In the genomic region with DNA sequence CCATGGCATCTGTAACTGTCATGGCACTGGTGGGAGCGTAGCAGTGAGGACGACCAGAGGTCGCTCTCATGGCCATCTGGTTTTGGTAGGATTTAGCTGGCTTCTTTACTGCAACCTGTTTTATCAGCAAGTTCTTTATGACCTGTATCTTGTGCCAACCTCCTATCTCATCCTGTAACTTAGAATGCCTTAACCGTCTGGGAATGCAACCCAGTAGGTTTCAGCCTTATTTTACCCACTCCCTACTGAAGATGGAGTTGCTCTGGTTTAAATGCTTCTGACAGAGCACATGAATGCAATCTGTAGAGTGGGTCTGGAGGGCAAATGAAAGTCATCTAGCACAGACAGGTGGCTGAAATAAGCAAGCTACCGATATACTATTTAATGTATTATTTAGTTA, we compare ENCODE assay signal across 18 cellular contexts. TPM values are rescaled to one million over a fixed set of nuclear protein-coding genes. Genes with fewer than 3 reads are reported as not detected.
DNase-seq lines count a peak whose midpoint lies in the region; ATAC-seq, FAIRE-seq and TF ChIP-seq lines count a peak whose summit lies in the region.
"Had no signal": no experiment of that assay in that cellular context is flagged by ENCODE, and none has a peak within 500 bp of the region (broad histone marks: within the 10 kb centered on the region; RNA-seq: fewer than 3 reads in every experiment).

No MANE protein-coding gene starts in this region.

- no peaks in the 10 kb centered on the region for H4K20me1 ChIP-seq in smooth muscle cell (ENCODE audit: low read depth)

- no peaks in the 10 kb centered on the region for H3K4me1 Mint-ChIP-seq in activated T-cell treated with anti-CD3 and anti-CD28 coated beads, Interleukin-2, amount 50 U/mL, for 24 hours (ENCODE audit: low read depth)

- H3K9me3 ChIP-seq in mucosa of descending colon: no peaks in the 10 kb centered on the region
- H3K9me3 ChIP-seq in smooth muscle cell (replicated peaks; ENCODE audit: low read depth): no peaks in the 10 kb centered on the region
- H3K9me3 ChIP-seq: BE2C, HAP-1 had no signal

- H3K36me3 ChIP-seq in mucosa of descending colon (ENCODE audit: low read depth) (no peaks in the 10 kb centered on the region), smooth muscle cell (ENCODE audit: low read depth) (no peaks in the 10 kb centered on the region)
- H3K36me3 ChIP-seq: BE2C, HAP-1 had no signal

- FAIRE-seq in GM12892 (lab: Jason Lieb, UNC): peak; percentile 38
- FAIRE-seq: A204.1, D721Med had no signal

- H3K4me2 ChIP-seq in smooth muscle cell: no peak overlapping the region

- no peak overlapping the region for H3K4me3 Mint-ChIP-seq in activated T-cell treated with anti-CD3 and anti-CD28 coated beads, Interleukin-2, amount 50 U/mL, for 24 hours
- H3K4me3 Mint-ChIP-seq: CD4-positive, alpha-beta memory T cell had no signal

- H3F3A ChIP-seq in smooth muscle cell (ENCODE audit: low read depth): peaks cover 4% of the 10 kb centered on the region

- no peaks in the 10 kb centered on the region for H3K27me3 ChIP-seq in smooth muscle cell (ENCODE audit: low read depth)
- H3K27me3 ChIP-seq: BE2C had no signal

- no peak overlapping the region for H2AFZ ChIP-seq in smooth muscle cell (ENCODE audit: low read depth)

- no peak for TF ChIP-seq CTCF in mucosa of descending colon (IDR thresholded peaks at IDR 0.05)
- TF ChIP-seq CTCF in smooth muscle cell (IDR thresholded peaks at IDR 0.05; ENCODE audit: borderline replicate concordance, insufficient read depth, poor library complexity, severe bottlenecking): no peak

- no peaks in the 10 kb centered on the region for H3K79me2 ChIP-seq in smooth muscle cell (ENCODE audit: low read depth)

- H3K9ac ChIP-seq in smooth muscle cell (ENCODE audit: low read depth): no peak overlapping the region

- peaks cover 7% of the 10 kb centered on the region for H3K4me1 ChIP-seq in mucosa of descending colon (ENCODE audit: low read depth)
- no peaks in the 10 kb centered on the region for H3K4me1 ChIP-seq in smooth muscle cell (ENCODE audit: low read depth)
- H3K4me1 ChIP-seq: BE2C, HAP-1 had no signal

- 66% methylated on average over 5 of the region's 5 CpGs for WGBS in smooth muscle cell (ENCODE audit: low lambda C conversion rate)

- H3K36me3 Mint-ChIP-seq in activated T-cell treated with anti-CD3 and anti-CD28 coated beads, Interleukin-2, amount 50 U/mL, for 24 hours (ENCODE audit: low read depth): no peaks in the 10 kb centered on the region
- H3K36me3 Mint-ChIP-seq: CD4-positive, alpha-beta memory T cell had no signal

- H3K27ac Mint-ChIP-seq in activated T-cell treated with anti-CD3 and anti-CD28 coated beads, Interleukin-2, amount 50 U/mL, for 24 hours: no peak overlapping the region

- DNase-seq in GM12892 (ENCODE audit: insufficient read length) (no peak), amniotic epithelial cell (ENCODE audit: low read depth) (peak; percentile 35), mucosa of descending colon (no peak), smooth muscle cell (lab: John Stamatoyannopoulos, UW; ENCODE audit: unreplicated experiment) (no peak), KG1 (lab: John Stamatoyannopoulos, UW) (no peak)
- no peak for DNase-seq in effector CD8-positive, alpha-beta T cell (lab: John Stamatoyannopoulos, UW)
- no peak for DNase-seq in activated T-cell treated with anti-CD3 and anti-CD28 coated beads, Interleukin-2, amount 50 U/mL, for 24 hours
- DNase-seq: BE2C, COR-L47, GF-D8 had no signal

- H3K9me3 Mint-ChIP-seq in activated T-cell treated with anti-CD3 and anti-CD28 coated beads, Interleukin-2, amount 50 U/mL, for 24 hours: no peaks in the 10 kb centered on the region

- peak; percentile 8 for ATAC-seq in mucosa of descending colon

- no peaks in the 10 kb centered on the region for H3K27me3 Mint-ChIP-seq in activated T-cell treated with anti-CD3 and anti-CD28 coated beads, Interleukin-2, amount 50 U/mL, for 24 hours

- intact Hi-C loops in mucosa of descending colon (cut with DNase I, micrococcal nuclease): no loop called here

- no peak for TF ChIP-seq POLR2A in GM12892 (IDR thresholded peaks at IDR 0.05; ENCODE audit: low read depth, low read length)

- H3K4me3 ChIP-seq in mucosa of descending colon: no peak overlapping the region
- H3K4me3 ChIP-seq in smooth muscle cell: no peak overlapping the region
- H3K4me3 ChIP-seq: HAP-1 had no signal

- H3K27ac ChIP-seq in smooth muscle cell (ENCODE audit: low read depth): peak overlapping the region; percentile 24
- H3K27ac ChIP-seq: C4-2B had no signal

RNA-seq across cellular contexts. Expression of gene OPN4, which starts 55.3 kb away (rescaled TPM):
- not detected for polyA plus RNA-seq in GM12892 (2012; ENCODE audit: missing spikeins)
- total RNA-seq in mucosa of descending colon (under 1 TPM in 1 of 3 donors, not detected in 2; 0.20 TPM), smooth muscle cell (not detected in 2 replicates)
- not detected in 2 replicates for polyA plus RNA-seq in smooth muscle cell
- total RNA-seq: CD4-positive, alpha-beta memory T cell; H1; HT-29 had no signal
- polyA plus RNA-seq: AG04450; CD4-positive, alpha-beta memory T cell; H1 had no signal
